21 cellular contexts compared by ENCODE assay signal in the genomic region with DNA sequence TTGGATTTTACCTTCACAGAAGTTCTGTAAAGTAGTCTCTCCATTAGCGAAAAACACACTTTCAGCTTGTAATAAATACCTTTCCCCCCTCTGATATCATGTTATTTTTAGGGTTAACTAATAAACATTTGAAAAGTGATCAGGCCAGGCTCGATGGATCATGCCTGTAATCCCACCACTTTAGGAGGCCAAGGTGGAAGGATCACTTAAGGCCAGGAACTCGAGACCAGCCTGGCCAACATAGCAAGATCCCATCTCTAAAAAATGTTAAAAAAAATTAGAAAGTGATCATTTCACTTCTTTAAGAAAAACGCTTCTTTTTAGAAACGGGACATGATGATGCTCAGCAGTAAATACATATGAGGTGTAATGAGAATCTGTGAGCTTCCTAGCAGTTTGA. TPM values are rescaled to one million over a fixed set of nuclear protein-coding genes. Genes with fewer than 3 reads are reported as not detected.
DNase-seq lines count a peak whose midpoint lies in the region; ATAC-seq, FAIRE-seq and TF ChIP-seq lines count a peak whose summit lies in the region.
"Had no signal": no experiment of that assay in that cellular context is flagged by ENCODE, and none has a peak within 500 bp of the region (broad histone marks: within the 10 kb centered on the region; RNA-seq: fewer than 3 reads in every experiment).

No MANE protein-coding gene starts in this region.

- no peak overlapping the region for H3K4me2 ChIP-seq in IMR-90 (ENCODE audit: low read depth, low read length)
- H3K4me2 ChIP-seq in astrocyte (ENCODE audit: low read length) = no peak overlapping the region
- peak overlapping the region; percentile 96 for H3K4me2 ChIP-seq in hepatocyte
- peak overlapping the region; percentile 98 for H3K4me2 ChIP-seq in skeletal muscle satellite cell (ENCODE audit: low read length)

- no peak overlapping the region for H2BK5ac ChIP-seq in IMR-90 (ENCODE audit: low read depth, low read length, poor library complexity, severe bottlenecking)

- peaks cover 6% of the 10 kb centered on the region; the same call in 1 of the 2 replicates for H3K9me1 ChIP-seq in IMR-90 (ENCODE audit: insufficient read depth, low read length)

- peaks cover 6% of the 10 kb centered on the region for H3K4me1 Mint-ChIP-seq in astrocyte (ENCODE audit: low read depth, unreplicated experiment)

- no peak overlapping the region for H4K8ac ChIP-seq in IMR-90 (ENCODE audit: low read depth in 2 of 2, low read length in 2 of 2)

- H2AFZ ChIP-seq in IMR-90 (replicated peaks; ENCODE audit: low read length, poor library complexity) = no peak overlapping the region
- H2AFZ ChIP-seq in astrocyte (ENCODE audit: low read depth, low read length) = no peak overlapping the region
- no peak overlapping the region for H2AFZ ChIP-seq in hepatocyte

- H3K14ac ChIP-seq in IMR-90 (replicated peaks; ENCODE audit: low read depth, low read length) = 0 out of 2 replicates have a peak overlapping the region, but pooled peaks have one; percentile 71

- H3K9ac ChIP-seq in IMR-90 (ENCODE audit: low read depth, low read length) = no peak overlapping the region
- H3K9ac ChIP-seq in astrocyte (ENCODE audit: low read length) = no peak overlapping the region
- no peak overlapping the region for H3K9ac ChIP-seq in skeletal muscle satellite cell (ENCODE audit: low read depth, low read length)

- no TSS peak for BruUV-seq in IMR-90 (replicated peaks; lab: Mats Ljungman, UMichigan)

- H3K9me2 ChIP-seq in hepatocyte (replicated peaks; ENCODE audit: insufficient read depth) = no peaks in the 10 kb centered on the region

- peaks cover 12% of the 10 kb centered on the region for H3K36me3 Mint-ChIP-seq in astrocyte (ENCODE audit: low read depth, unreplicated experiment)
- H3K36me3 Mint-ChIP-seq: CD4-positive, CD25-positive, alpha-beta regulatory T cell; IgD-negative memory B cell had no signal

- H3K79me2 ChIP-seq in astrocyte (ENCODE audit: insufficient read depth, low read length) (no peaks in the 10 kb centered on the region), hepatocyte (no peaks in the 10 kb centered on the region)

- POLR2A ChIA-PET in IMR-90 (lab: Charles Lee; ENCODE audit: unreplicated experiment) = no interaction called here

- FAIRE-seq in astrocyte (lab: Jason Lieb, UNC) = no peak

- 0 out of 2 replicates have a peak overlapping the region, but pooled peaks have one; percentile 11 for H3K23ac ChIP-seq in IMR-90 (ENCODE audit: low read depth, low read length)

- H2AK5ac ChIP-seq in IMR-90 (ENCODE audit: low read depth, low read length) = no peak overlapping the region

- H3K9me3 ChIP-seq in IMR-90 (ENCODE audit: control insufficient read depth, insufficient read depth, low read length) = no peaks in the 10 kb centered on the region
- H3K9me3 ChIP-seq in astrocyte (ENCODE audit: insufficient read depth, low read depth, low read length) = no peaks in the 10 kb centered on the region
- H3K9me3 ChIP-seq in hepatocyte (ENCODE audit: low read depth) = no peaks in the 10 kb centered on the region
- H3K9me3 ChIP-seq in skeletal muscle satellite cell (replicated peaks; ENCODE audit: low read length) = no peaks in the 10 kb centered on the region
- H3K9me3 ChIP-seq: heart right ventricle, stomach had no signal

- ATAC-seq in IMR-90 (ENCODE audit: low read depth) = no peak
- ATAC-seq in HG02759 (IDR thresholded peaks at IDR 0.05; ENCODE audit: unreplicated experiment) = no peak
- no peak for ATAC-seq in HG02938 (IDR thresholded peaks at IDR 0.05; ENCODE audit: unreplicated experiment)
- ATAC-seq: activated naive CD8-positive, alpha-beta T cell treated with anti-CD3 and anti-CD28 coated beads, Interleukin-2, amount 50 U/mL, for 24 hours; heart right ventricle; SK-N-SH treated with all-trans-retinoic acid at 6 μM for 48 hours had no signal

- intact Hi-C loops in IMR-90 (cut with micrococcal nuclease) = loop anchor here (5.0 kb wide), 1 partner anchor 138 kb away; the partner anchor contains the start of gene MAP4K5

- H3K4me1 ChIP-seq in IMR-90 (ENCODE audit: control insufficient read depth, insufficient read depth, low read length) (peaks cover 9% of the 10 kb centered on the region), astrocyte (ENCODE audit: insufficient read depth, low read length) (peaks cover 4% of the 10 kb centered on the region), hepatocyte (ENCODE audit: insufficient read depth) (peaks cover 19% of the 10 kb centered on the region), skeletal muscle satellite cell (ENCODE audit: control insufficient read depth, insufficient read depth, low read length) (peaks cover 24% of the 10 kb centered on the region)

- H3K27me3 ChIP-seq in IMR-90 (ENCODE audit: control insufficient read depth, insufficient read depth, low read length) (no peaks in the 10 kb centered on the region), astrocyte (ENCODE audit: insufficient read depth, low read length) (no peaks in the 10 kb centered on the region), hepatocyte (no peaks in the 10 kb centered on the region), skeletal muscle satellite cell (ENCODE audit: control insufficient read depth, insufficient read depth, low read length) (no peaks in the 10 kb centered on the region)
- H3K27me3 ChIP-seq: heart right ventricle, stomach had no signal

- H3K9me3 Mint-ChIP-seq in astrocyte (ENCODE audit: unreplicated experiment) = peaks cover 3% of the 10 kb centered on the region
- H3K9me3 Mint-ChIP-seq: activated naive CD8-positive, alpha-beta T cell treated with anti-CD3 and anti-CD28 coated beads, Interleukin-2, amount 50 U/mL, for 24 hours; activated T-helper 2 cell treated with anti-CD3 and anti-CD28 coated beads, Interferon-gamma antibody, Interleukin-2, Interleukin-4, amounts not matched to agents 10 μg/mL and 5 μg/mL and 100 μg/mL, durations not matched to agents 14 hours and 24 hours and 36 hours; brain; CD4-positive, CD25-positive, alpha-beta regulatory T cell; IgD-negative memory B cell; T-helper 2 cell treated with Interferon-gamma antibody and Interleukin-4, amounts not matched to agents 5 μg/mL and 100 μg/mL, for 36 hours had no signal

- DNase-seq in IMR-90 (no peak), astrocyte (ENCODE audit: low read depth) (no peak), hepatocyte (ENCODE audit: low spot score) (no peak), NCI-H345 (lab: John Stamatoyannopoulos, UW) (no peak)
- DNase-seq: activated CD8-positive, alpha-beta memory T cell treated with anti-CD3 and anti-CD28 coated beads, Interleukin-2, amount 50 U/mL, for 4 hours; activated naive CD8-positive, alpha-beta T cell treated with anti-CD3 and anti-CD28 coated beads, Interleukin-2, amount 50 U/mL, for 24 hours; CD4-positive, CD25-positive, alpha-beta regulatory T cell; GOT3; heart right ventricle; NCI-H146; stomach; trophoblast cell had no signal

- no peak overlapping the region for H2AK9ac ChIP-seq in IMR-90 (replicated peaks; ENCODE audit: low read depth, low read length, poor library complexity)

- no peak for TF ChIP-seq RAD21 in IMR-90 (IDR thresholded peaks at IDR 0.05; ENCODE audit: low read length)

- dilution Hi-C loops in IMR-90 (cut with HindIII; ENCODE audit: low sequenced_read_pairs, unreplicated experiment) = no loop called here

- peaks cover 0 to 19% of the 10 kb centered on the region in 2 experiments; a peak in 1 of 4 replicates for H3K79me1 ChIP-seq in IMR-90 (ENCODE audit: low read depth in 1 of 2, low read length in 2 of 2)

- H3K27ac Mint-ChIP-seq in astrocyte (ENCODE audit: unreplicated experiment) = no peak overlapping the region
- H3K27ac Mint-ChIP-seq: activated naive CD8-positive, alpha-beta T cell treated with anti-CD3 and anti-CD28 coated beads, Interleukin-2, amount 50 U/mL, for 24 hours; activated T-helper 2 cell treated with anti-CD3 and anti-CD28 coated beads, Interferon-gamma antibody, Interleukin-2, Interleukin-4, amounts not matched to agents 10 μg/mL and 5 μg/mL and 100 μg/mL, durations not matched to agents 14 hours and 24 hours and 36 hours; brain; CD4-positive, CD25-positive, alpha-beta regulatory T cell; IgD-negative memory B cell; T-helper 2 cell treated with Interferon-gamma antibody and Interleukin-4, amounts not matched to agents 5 μg/mL and 100 μg/mL, for 36 hours had no signal

- no peaks in the 10 kb centered on the region for H4K20me1 ChIP-seq in IMR-90 (ENCODE audit: insufficient read depth, low read length)
- H4K20me1 ChIP-seq in astrocyte (ENCODE audit: insufficient read depth, low read length) = no peaks in the 10 kb centered on the region
- H4K20me1 ChIP-seq in hepatocyte (ENCODE audit: insufficient read depth, poor library complexity, severe bottlenecking) = no peaks in the 10 kb centered on the region

- no peaks in the 10 kb centered on the region for H3K27me3 Mint-ChIP-seq in astrocyte (ENCODE audit: low read depth, unreplicated experiment)

- H3K18ac ChIP-seq in IMR-90 (ENCODE audit: low read depth, low read length) = no peak overlapping the region

- H3K27ac ChIP-seq in IMR-90 (ENCODE audit: insufficient read depth, low read length) (no peak overlapping the region), astrocyte (ENCODE audit: low read depth, low read length) (no peak overlapping the region), hepatocyte (no peak overlapping the region)
- H3K27ac ChIP-seq: coronary artery had no signal

- in situ Hi-C loops in IMR-90 (cut with MboI; ENCODE audit: low sequenced_read_pairs) = no loop called here

- H2BK120ac ChIP-seq in IMR-90 (ENCODE audit: low read depth, low read length) = no peak overlapping the region; the same call in 1 of the 2 replicates

- no peak overlapping the region for H3K56ac ChIP-seq in IMR-90 (ENCODE audit: extremely low read depth, insufficient read depth, low read length)

- H2BK20ac ChIP-seq in IMR-90 (ENCODE audit: low read depth, low read length) = no peak overlapping the region

- WGBS in IMR-90 (ENCODE audit: extremely low coverage in 2 of 2, insufficient read length in 1 of 2), 2 experiments = no CpG with 5 or more reads among the region's 5 CpGs
- WGBS in hepatocyte (ENCODE audit: low lambda C conversion rate, missing lambda C conversion rate) = 92% methylated on average over 5 of the region's 5 CpGs

- TF ChIP-seq CTCF in IMR-90 (conservative IDR thresholded peaks at IDR 0.05; ENCODE audit: low read depth, low read length) = no peak
- TF ChIP-seq CTCF in astrocyte (IDR thresholded peaks at IDR 0.05; ENCODE audit: insufficient read depth, low read depth, low read length) = no peak
- no peak for TF ChIP-seq CTCF in hepatocyte (IDR thresholded peaks at IDR 0.05; ENCODE audit: poor library complexity)

- CTCF ChIA-PET in IMR-90 (lab: Yijun Ruan, JAX) = interaction anchor here (1.3 kb wide), 1 partner anchor 73 kb away, joined by 3 read pairs; no protein-coding TSS in a partner anchor

- H3K4ac ChIP-seq in IMR-90 (ENCODE audit: low read depth, low read length) = no peak overlapping the region

- H3K4me3 ChIP-seq in IMR-90 (ENCODE audit: insufficient read depth, low read depth, low read length) = no peak overlapping the region
- no peak overlapping the region for H3K4me3 ChIP-seq in astrocyte (ENCODE audit: insufficient read depth, low read depth, low read length)
- H3K4me3 ChIP-seq in hepatocyte = no peak overlapping the region
- no peak overlapping the region for H3K4me3 ChIP-seq in skeletal muscle satellite cell (ENCODE audit: low read length)
- H3K4me3 ChIP-seq: coronary artery had no signal

- H4K5ac ChIP-seq in IMR-90 (ENCODE audit: low read depth, low read length) = no peak overlapping the region

- H4K91ac ChIP-seq in IMR-90 (ENCODE audit: insufficient read depth, low read depth, low read length) = no peak overlapping the region

- H2BK15ac ChIP-seq in IMR-90 (ENCODE audit: low read depth, low read length) = no peak overlapping the region

- no peak for TF ChIP-seq POLR2A in IMR-90 (IDR thresholded peaks at IDR 0.05; ENCODE audit: low read depth, low read length)

- H3K36me3 ChIP-seq in IMR-90 (ENCODE audit: control insufficient read depth, insufficient read depth, low read length) (no peaks in the 10 kb centered on the region; the same call in 1 of the 2 replicates), astrocyte (ENCODE audit: insufficient read depth, low read length) (no peaks in the 10 kb centered on the region), hepatocyte (replicated peaks; ENCODE audit: insufficient read depth, low read depth) (no peaks in the 10 kb centered on the region), skeletal muscle satellite cell (ENCODE audit: insufficient read depth, low read length) (no peaks in the 10 kb centered on the region)
- H3K36me3 ChIP-seq: stomach had no signal

- H3K4me3 Mint-ChIP-seq in astrocyte (ENCODE audit: unreplicated experiment) = peak overlapping the region; percentile 42
- H3K4me3 Mint-ChIP-seq: activated naive CD8-positive, alpha-beta T cell treated with anti-CD3 and anti-CD28 coated beads, Interleukin-2, amount 50 U/mL, for 24 hours; T-helper 2 cell treated with Interferon-gamma antibody and Interleukin-4, amounts not matched to agents 5 μg/mL and 100 μg/mL, for 36 hours had no signal

RNA-seq across cellular contexts. Expression of gene CDKL1, which starts 2.0 kb away (rescaled TPM):
- total RNA-seq in IMR-90 (2012; rRNA removed) (3.8 and 7.2 TPM in 2 replicates), astrocyte (5.4 and 5.9 TPM in 2 replicates), hepatocyte (6.1 and 13.1 TPM in 2 replicates)
- polyA plus RNA-seq in IMR-90 (2012; rRNA removed) (1.5 and 1.9 TPM in 2 replicates), hepatocyte (1.7 and 1.9 TPM in 2 replicates)
- 0.75 and 0.87 TPM in 2 replicates for polyA plus RNA-seq in IMR-90 (2012; cell fraction: cytosol; rRNA removed)
- 1.0 and 5.3 TPM in 2 replicates for polyA plus RNA-seq in IMR-90 (2012; cell fraction: nucleus; rRNA removed; ENCODE audit: low replicate concordance)
- total RNA-seq in skeletal muscle satellite cell (2012; rRNA removed) = 9.9 and 15.3 TPM in 2 replicates

Comparison
In these comparisons a context has a peak if more than half of its experiments do, and no peak if none do; other contexts are left out.
1. H3K4me2 ChIP-seq: peak in hepatocyte (single experiment) and skeletal muscle satellite cell (single experiment); none in IMR-90 (single experiment) and astrocyte (single experiment).